In the genomic region with DNA sequence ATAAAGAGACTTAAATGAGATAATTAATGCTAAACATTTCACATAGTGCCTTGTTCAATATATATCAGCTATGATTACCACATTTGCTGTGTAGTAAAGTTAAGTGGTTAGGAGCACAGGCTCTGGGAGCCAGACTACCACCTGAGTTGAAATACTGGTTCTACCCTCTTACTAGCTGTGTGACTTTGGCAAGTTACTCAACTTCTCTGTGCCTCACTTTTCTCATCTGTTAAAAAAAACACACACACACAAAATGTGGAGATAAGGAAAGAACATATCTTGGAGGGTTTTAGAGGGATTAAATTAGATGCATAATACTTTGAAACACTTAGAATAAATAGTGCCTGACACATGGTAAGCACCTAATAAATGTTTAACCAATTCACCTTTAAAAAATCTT, we compare ENCODE assay signal across 27 cellular contexts.
"Had no signal": no experiment of that assay in that cellular context is flagged by ENCODE, and none has a peak within 500 bp of the region (broad histone marks: within the 10 kb centered on the region; RNA-seq: fewer than 3 reads in every experiment).

No MANE protein-coding gene starts in this region.

- H3K36me3 ChIP-seq: stomach, suprapubic skin, thoracic aorta, thyroid gland, tibial artery, tibial nerve, transverse colon, upper lobe of left lung, upper lobe of right lung, uterus, vagina had no signal

- H3K4me3 ChIP-seq: stomach, suprapubic skin, testis, thoracic aorta, thyroid gland, tibial artery, tibial nerve, transverse colon, upper lobe of left lung, upper lobe of right lung, uterus, vagina had no signal

- FAIRE-seq: urothelium cell line had no signal

- H3K9me3 ChIP-seq: stomach, suprapubic skin, testis, thoracic aorta, thyroid gland, tibial artery, tibial nerve, transverse colon, upper lobe of left lung, upper lobe of right lung, uterus, vagina had no signal

- H3K4me1 ChIP-seq: stomach, suprapubic skin, testis, thyroid gland, tibial artery, tibial nerve, transverse colon, upper lobe of left lung, upper lobe of right lung, uterus, vagina had no signal

- H3K27me3 ChIP-seq: stomach, testis, thyroid gland, tibial nerve, transverse colon, upper lobe of left lung, uterus, vagina had no signal

- ATAC-seq: stimulated activated effector memory CD8-positive, alpha-beta T cell treated with anti-CD3 and anti-CD28 coated beads, Interleukin-12 subunit alpha, Interleukin-12 subunit beta, amount 100 ng/mL, for 72 hours; stimulated activated memory B cell treated with anti-CD40 and anti-IgM and Interleukin-4, amounts not matched to agents 10 μg/mL and 1 μg/mL and 100 μg/mL, for 72 hours; stimulated activated naive B cell treated with anti-CD40 and anti-IgM and Interleukin-4, amounts not matched to agents 10 μg/mL and 1 μg/mL and 100 μg/mL, for 72 hours; stimulated activated naive CD8-positive, alpha-beta T cell treated with anti-CD3 and anti-CD28 coated beads, Interleukin-15, amount 100 ng/mL, for 72 hours; stimulated activated naive CD8-positive, alpha-beta T cell treated with anti-CD3 and anti-CD28 coated beads, Interleukin-15, Interleukin-2, amounts not matched to agents 100 U/mL and 50 U/mL, for 24 hours; upper lobe of right lung had no signal

- DNase-seq: stimulated activated CD4-positive, alpha-beta T cell treated with anti-CD3 and anti-CD28 coated beads, Interleukin-2, amount 100 ng/mL, for 48 hours; stimulated activated CD4-positive, alpha-beta T cell treated with anti-CD3 and anti-CD28 coated beads, Interleukin-4, amount 100 ng/mL, for 1 hour; stimulated activated CD4-positive, alpha-beta T cell treated with anti-CD3 and anti-CD28 coated beads, Interleukin-4, amount 100 ng/mL, for 24 hours; stimulated activated CD4-positive, alpha-beta T cell treated with anti-CD3 and anti-CD28 coated beads, Interleukin-4, amount 100 ng/mL, for 4 hours; stimulated activated CD8-positive, alpha-beta memory T cell treated with anti-CD3 and anti-CD28 coated beads, Interleukin-4, amount 100 ng/mL, for 48 hours; stimulated activated naive B cell treated with anti-CD40 and anti-IgM and Interleukin-4, amounts not matched to agents 10 μg/mL and 1 μg/mL and 100 μg/mL, for 72 hours; stimulated activated naive CD4-positive, alpha-beta T cell; stimulated activated naive CD4-positive, alpha-beta T cell treated with Interleukin-2 at 50 U/mL for 16 hours; stimulated activated naive CD8-positive, alpha-beta T cell treated with anti-CD3 and anti-CD28 coated beads, Interleukin-15, amount 100 ng/mL, for 72 hours; stimulated activated naive CD8-positive, alpha-beta T cell treated with anti-CD3 and anti-CD28 coated beads, Interleukin-15, Interleukin-2, amounts not matched to agents 100 U/mL and 50 U/mL, for 24 hours; stomach; substantia nigra; testis; thyroid gland; tibial artery; transverse colon; trophoblast cell; upper lobe of left lung; upper lobe of right lung; uterus had no signal

- H3K27ac ChIP-seq: stomach, suprapubic skin, testis, thoracic aorta, thyroid gland, tibial artery, tibial nerve, transverse colon, upper lobe of left lung, upper lobe of right lung, uterus, vagina had no signal
